8 cellular contexts compared by ENCODE assay signal in the genomic region with DNA sequence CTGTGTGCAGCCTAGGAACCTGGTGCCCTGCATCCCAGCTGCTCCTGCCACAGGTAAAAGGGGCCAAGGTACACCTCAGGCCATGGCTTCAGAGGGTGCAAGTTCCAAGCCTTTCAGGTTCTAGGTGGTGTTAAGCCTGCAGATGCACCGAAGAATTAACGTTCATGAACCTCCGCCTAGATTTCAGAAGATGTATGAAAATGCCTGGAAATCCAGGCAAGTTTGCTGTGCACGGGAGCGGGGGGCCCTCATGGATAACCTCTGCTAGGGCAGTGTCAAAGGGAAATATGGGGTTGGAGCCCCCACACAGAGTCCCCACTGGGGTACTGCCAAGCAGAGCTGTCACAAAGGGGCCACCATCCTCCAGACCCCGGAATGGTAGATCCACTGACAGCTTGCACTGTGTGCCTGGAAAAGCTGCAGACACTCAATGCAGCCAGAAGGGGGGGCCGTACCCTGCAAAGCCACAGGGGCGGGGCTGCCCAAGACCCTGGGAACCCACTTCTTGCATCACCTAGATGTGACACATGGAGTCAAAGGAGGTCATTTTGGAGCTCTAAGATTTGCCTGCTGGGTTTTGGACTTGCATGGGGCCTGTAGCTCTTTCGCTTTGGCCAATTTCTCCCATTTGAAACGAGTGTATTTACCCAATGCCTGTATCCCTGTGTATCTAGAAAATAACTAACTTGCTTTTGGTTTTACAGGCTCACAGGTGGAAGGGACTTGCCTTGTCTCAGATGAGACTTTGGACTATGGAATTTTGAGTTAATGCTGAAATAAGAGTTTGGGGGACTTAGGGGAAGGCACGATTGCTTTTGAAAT.
DNase-seq lines count a peak whose midpoint lies in the region; ATAC-seq and TF ChIP-seq lines count a peak whose summit lies in the region.
"Not testable (repeated sequence)": the region's sequence is repeated elsewhere in the genome, so short reads cannot be mapped to it uniquely, and the experiment has no call there.

No MANE protein-coding gene starts in this region.

- H3K27me3 ChIP-seq in BE2C; HAP-1 (ENCODE audit: low read depth); RWPE2 (ENCODE audit: insufficient read depth, poor library complexity, severe bottlenecking); ovary: not testable (repeated sequence)

- H3K27ac ChIP-seq in RWPE2 (ENCODE audit: poor library complexity, severe bottlenecking); ovary: not testable (repeated sequence)

- not testable (repeated sequence) for H3K4me3 ChIP-seq in BE2C (ENCODE audit: low read depth, low read length); HAP-1; RWPE2 (ENCODE audit: severe bottlenecking); ovary

- not testable (repeated sequence) for H3K27ac Mint-ChIP-seq in activated T-cell treated with anti-CD3 and anti-CD28 coated beads, Interleukin-2, amount 50 U/mL, for 72 hours
- peak overlapping the region in 1 of 2 donors; percentile 78 for H3K27ac Mint-ChIP-seq in effector memory CD8-positive, alpha-beta T cell

- peak; percentile 88 for DNase-seq in BE2C
- peak; percentile 70 to 95 for DNase-seq in HAP-1 (ENCODE audit: low spot score in 2 of 2)
- peak; percentile 83 for DNase-seq in RWPE2 (ENCODE audit: low spot score)
- peak; percentile 74 to 86 for DNase-seq in activated T-cell treated with anti-CD3 and anti-CD28 coated beads, Interleukin-2, amount 50 U/mL, for 72 hours
- DNase-seq in effector memory CD8-positive, alpha-beta T cell = peak; percentile 45 to 51 (median 51)
- DNase-seq in iPS DF 4.7 (ENCODE audit: extremely low read depth, low spot score) = peak; percentile 68
- DNase-seq in ovary = peak; percentile 21 to 57 (median 44)
- peak; percentile 34 for DNase-seq in stimulated activated CD8-positive, alpha-beta memory T cell treated with anti-CD3 and anti-CD28 coated beads, Interleukin-4, amount 100 ng/mL, for 24 hours (ENCODE audit: low read depth)

- peaks cover 15% of the 10 kb centered on the region for H3K4me1 ChIP-seq in BE2C
- H3K4me1 ChIP-seq in HAP-1; RWPE2 (ENCODE audit: insufficient read depth, poor library complexity, severe bottlenecking); ovary (ENCODE audit: insufficient read depth): not testable (repeated sequence)

- not testable (repeated sequence) for H3K9me3 ChIP-seq in BE2C; HAP-1; RWPE2 (ENCODE audit: severe bottlenecking); ovary

- H3K36me3 ChIP-seq in BE2C; RWPE2 (ENCODE audit: low read depth); ovary: not testable (repeated sequence)
- H3K36me3 ChIP-seq in HAP-1 (replicated peaks) = peaks cover 11% of the 10 kb centered on the region; the same call in 1 of the 2 replicates

- H3K4me3 Mint-ChIP-seq in activated T-cell treated with anti-CD3 and anti-CD28 coated beads, Interleukin-2, amount 50 U/mL, for 72 hours; effector memory CD8-positive, alpha-beta T cell: not testable (repeated sequence)

- TF ChIP-seq EP300 in ovary (IDR thresholded peaks at IDR 0.05) = not testable (repeated sequence)

- 87 to 93% (median 89%) methylated on average over 8 to 10 of the region's 11 CpGs for WGBS in ovary, 3 donors

- intact Hi-C loops in ovary (cut with DNase I) = not testable (repeated sequence)

- TF ChIP-seq POLR2A in ovary (IDR thresholded peaks at IDR 0.05) = not testable (repeated sequence)

- peaks cover 14% of the 10 kb centered on the region for H3K4me1 Mint-ChIP-seq in activated T-cell treated with anti-CD3 and anti-CD28 coated beads, Interleukin-2, amount 50 U/mL, for 72 hours (ENCODE audit: low read depth)
- H3K4me1 Mint-ChIP-seq in effector memory CD8-positive, alpha-beta T cell (ENCODE audit: low read depth in 2 of 2) = peaks cover 22 to 28% of the 10 kb centered on the region in 2 donors

- ATAC-seq in RWPE2 (ENCODE audit: low read depth); activated T-cell treated with anti-CD3 and anti-CD28 coated beads, Interleukin-2, amount 50 U/mL, for 72 hours (replicated peaks in 1 of 2); effector memory CD8-positive, alpha-beta T cell (replicated peaks): not testable (repeated sequence)

- not testable (repeated sequence) for H3K9me3 Mint-ChIP-seq in activated T-cell treated with anti-CD3 and anti-CD28 coated beads, Interleukin-2, amount 50 U/mL, for 72 hours; effector memory CD8-positive, alpha-beta T cell

- TF ChIP-seq CTCF in BE2C (IDR thresholded peaks at IDR 0.05; ENCODE audit: low read depth, low read length) (peak; percentile 60), RWPE2 (IDR thresholded peaks at IDR 0.05; ENCODE audit: poor library complexity, severe bottlenecking) (peak; percentile 36)
- not testable (repeated sequence) for TF ChIP-seq CTCF in ovary (IDR thresholded peaks at IDR 0.05)

- H3K36me3 Mint-ChIP-seq in activated T-cell treated with anti-CD3 and anti-CD28 coated beads, Interleukin-2, amount 50 U/mL, for 72 hours (ENCODE audit: insufficient read depth in 2 of 2) = peaks cover 4 to 15% of the 10 kb centered on the region in 2 donors
- peaks cover 14% of the 10 kb centered on the region for H3K36me3 Mint-ChIP-seq in effector memory CD8-positive, alpha-beta T cell (ENCODE audit: insufficient read depth)

- not testable (repeated sequence) for H3K27me3 Mint-ChIP-seq in activated T-cell treated with anti-CD3 and anti-CD28 coated beads, Interleukin-2, amount 50 U/mL, for 72 hours (ENCODE audit: low read depth); effector memory CD8-positive, alpha-beta T cell

- in situ Hi-C loops in HAP-1 (cut with MboI; ENCODE audit: low sequenced_read_pairs) = loop anchor here (25.0 kb wide), 1 partner anchor 699 kb away; no protein-coding TSS in a partner anchor

Comparison
In these comparisons a context has a peak if more than half of its experiments do, and no peak if none do; other contexts are left out.
1. DNase-seq: peak in every context shown above with its lines; median percentile 88 in BE2C; 83 in RWPE2; 82 in HAP-1; 80 in activated T-cell treated with anti-CD3 and anti-CD28 coated beads, Interleukin-2, amount 50 U/mL, for 72 hours; 68 in iPS DF 4.7; 51 in effector memory CD8-positive, alpha-beta T cell; 44 in ovary; 34 in stimulated activated CD8-positive, alpha-beta memory T cell treated with anti-CD3 and anti-CD28 coated beads, Interleukin-4, amount 100 ng/mL, for 24 hours.